8 cellular contexts compared by ENCODE assay signal in the genomic region with DNA sequence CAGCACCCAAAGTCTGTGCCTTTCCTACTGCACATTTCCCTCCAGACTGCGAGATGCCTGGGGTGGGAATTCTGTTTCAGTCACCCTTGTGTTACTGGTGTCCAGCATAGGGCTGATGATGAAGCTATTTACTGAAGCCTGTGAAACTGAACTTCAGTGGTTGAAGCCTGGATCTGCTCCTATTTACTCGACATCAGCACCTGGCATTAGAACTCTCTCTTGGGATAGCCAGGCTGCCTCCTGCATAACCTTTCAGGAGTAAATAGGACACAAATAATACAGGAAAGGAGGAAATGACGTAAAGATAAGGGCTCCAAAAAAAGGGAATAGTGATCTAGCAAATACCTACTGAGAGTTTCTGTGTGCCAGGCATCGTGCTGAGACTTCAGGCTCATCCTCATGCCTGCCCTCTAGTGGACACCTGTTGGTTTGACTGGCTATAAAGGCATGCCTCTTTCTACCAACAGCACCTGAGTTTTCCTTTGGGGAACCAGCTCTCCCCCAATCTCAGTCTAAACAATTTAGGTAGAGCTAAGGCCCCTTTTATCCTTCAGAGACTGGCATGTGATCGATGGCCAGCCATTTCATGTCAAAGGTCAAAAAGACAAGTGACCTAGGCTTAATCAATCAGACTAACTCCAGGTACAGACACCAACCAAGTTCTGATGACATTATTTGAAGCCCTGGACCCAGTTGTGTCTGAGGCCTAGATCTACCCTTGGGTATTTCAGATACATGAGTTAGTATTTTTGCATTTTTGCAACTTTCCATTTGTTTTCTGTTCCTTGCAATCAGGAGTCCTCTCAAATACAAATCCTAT.
DNase-seq lines count a peak whose midpoint lies in the region; TF ChIP-seq lines count a peak whose summit lies in the region.

No MANE protein-coding gene starts in this region.

- POLR2A ChIA-PET in PC-9 (lab: Charles Lee; ENCODE audit: unreplicated experiment), result no interaction called here

- no peaks in the 10 kb centered on the region for H3K27me3 Mint-ChIP-seq in T-helper 2 cell treated with Interferon-gamma antibody and Interleukin-4, amounts not matched to agents 5 μg/mL and 100 μg/mL, for 36 hours (ENCODE audit: low read depth)

- H3K79me2 ChIP-seq in GM23248 (ENCODE audit: insufficient read depth) (no peaks in the 10 kb centered on the region), PC-9 (ENCODE audit: low read depth) (no peaks in the 10 kb centered on the region)

- TF ChIP-seq POLR2A in erythroblast (IDR thresholded peaks at IDR 0.05; ENCODE audit: low read length), result no peak

- in situ Hi-C loops in G401 (cut with HindIII; ENCODE audit: low sequenced_read_pairs), result no loop called here
- in situ Hi-C loops in GM23248 (cut with MboI), result no loop called here

- no peak overlapping the region for H3K4me3 Mint-ChIP-seq in T-helper 2 cell treated with Interferon-gamma antibody and Interleukin-4, amounts not matched to agents 5 μg/mL and 100 μg/mL, for 36 hours

- H3F3A ChIP-seq in GM23248 (ENCODE audit: insufficient read depth) (peaks cover 13% of the 10 kb centered on the region), PC-9 (ENCODE audit: insufficient read depth, low read depth) (no peaks in the 10 kb centered on the region)

- H3K9me2 ChIP-seq in GM23248 (ENCODE audit: insufficient read depth) (no peaks in the 10 kb centered on the region), PC-9 (ENCODE audit: insufficient read depth) (no peaks in the 10 kb centered on the region)

- no peak overlapping the region for H3K27ac Mint-ChIP-seq in T-helper 2 cell treated with Interferon-gamma antibody and Interleukin-4, amounts not matched to agents 5 μg/mL and 100 μg/mL, for 36 hours

- intact Hi-C loops in PC-9 (cut with micrococcal nuclease; ENCODE audit: unreplicated experiment), result loop anchor here (2.0 to 5.0 kb wide), 3 partner anchors 76 to 902 kb away; no protein-coding TSS in a partner anchor

- H3K27ac ChIP-seq in GM23248, result no peak overlapping the region
- no peak overlapping the region for H3K27ac ChIP-seq in PC-9

- H3K4me1 ChIP-seq in GM23248 (ENCODE audit: insufficient read depth) (peaks cover 26% of the 10 kb centered on the region), PC-9 (replicated peaks; ENCODE audit: insufficient read depth) (no peaks in the 10 kb centered on the region)

- H3K4me1 Mint-ChIP-seq in T-helper 2 cell treated with Interferon-gamma antibody and Interleukin-4, amounts not matched to agents 5 μg/mL and 100 μg/mL, for 36 hours (ENCODE audit: low read depth), result no peaks in the 10 kb centered on the region

- CTCF ChIA-PET in PC-9 (lab: Charles Lee), result no interaction called here

- peak; percentile 79 for TF ChIP-seq CTCF in PC-9 (conservative IDR thresholded peaks at IDR 0.05)

- H3K9me3 ChIP-seq in GM23248 (ENCODE audit: low read depth) (no peaks in the 10 kb centered on the region), PC-9 (ENCODE audit: insufficient read depth, low read depth) (no peaks in the 10 kb centered on the region)

- H3K36me3 ChIP-seq in GM23248 (ENCODE audit: low read depth) (no peaks in the 10 kb centered on the region), PC-9 (ENCODE audit: low read depth) (no peaks in the 10 kb centered on the region)

- no peaks in the 10 kb centered on the region for H3K9me3 Mint-ChIP-seq in T-helper 2 cell treated with Interferon-gamma antibody and Interleukin-4, amounts not matched to agents 5 μg/mL and 100 μg/mL, for 36 hours

- no peaks in the 10 kb centered on the region for H3K27me3 ChIP-seq in GM23248 (replicated peaks; ENCODE audit: insufficient read depth)
- no peaks in the 10 kb centered on the region for H3K27me3 ChIP-seq in PC-9 (ENCODE audit: insufficient read depth, low read depth)

- H3K4me3 ChIP-seq in GM23248 (no peak overlapping the region), PC-9 (no peak overlapping the region)

- no peak overlapping the region for H3K9ac ChIP-seq in GM23248

- peak; percentile 34 for DNase-seq in G401 (ENCODE audit: low spot score)
- peak; percentile 20 for DNase-seq in GM23248
- DNase-seq in PC-9, result peak in 1 of 2 experiments; percentile 16
- DNase-seq in erythroblast (lab: John Stamatoyannopoulos, UW), result peak; percentile 64 to 80
- DNase-seq in stimulated activated CD4-positive, alpha-beta T cell treated with anti-CD3 and anti-CD28 coated beads, Interleukin-12 subunit alpha, Interleukin-12 subunit beta, amount 100 ng/mL, for 4 hours, result peak; percentile 11
- DNase-seq in GF-D8 (lab: John Stamatoyannopoulos, UW), result no peak
- no peak for DNase-seq in T-helper 2 cell treated with Interferon-gamma antibody and Interleukin-4, amounts not matched to agents 5 μg/mL and 100 μg/mL, for 36 hours (ENCODE audit: low spot score)
- DNase-seq in kidney glomerular epithelial cell (lab: John Stamatoyannopoulos, UW), result no peak

- no peaks in the 10 kb centered on the region for H3K36me3 Mint-ChIP-seq in T-helper 2 cell treated with Interferon-gamma antibody and Interleukin-4, amounts not matched to agents 5 μg/mL and 100 μg/mL, for 36 hours (ENCODE audit: low read depth)

- no peaks in the 10 kb centered on the region for H4K20me1 ChIP-seq in GM23248 (ENCODE audit: insufficient read depth)
- no peaks in the 10 kb centered on the region for H4K20me1 ChIP-seq in PC-9 (ENCODE audit: insufficient read depth)

- 71 to 75% methylated on average over 5 of the region's 5 CpGs for WGBS in GM23248 (ENCODE audit: low coverage in 1 of 2, low lambda C conversion rate in 2 of 2, missing lambda C conversion rate in 2 of 2), 2 experiments

- H3K4me2 ChIP-seq in GM23248 (ENCODE audit: unreplicated experiment) (no peak overlapping the region), PC-9 (no peak overlapping the region)

- no peak overlapping the region for H2AFZ ChIP-seq in GM23248
- no peak overlapping the region for H2AFZ ChIP-seq in PC-9

- no TSS peak for BruUV-seq in PC-9 (replicated peaks; lab: Mats Ljungman, UMichigan)

Comparison
In these comparisons a context has a peak if more than half of its experiments do, and no peak if none do; other contexts are left out.
1. DNase-seq: peak in G401 (single experiment), GM23248 (single experiment), erythroblast (2 of 2) and stimulated activated CD4-positive, alpha-beta T cell treated with anti-CD3 and anti-CD28 coated beads, Interleukin-12 subunit alpha, Interleukin-12 subunit beta, amount 100 ng/mL, for 4 hours (single experiment); none in GF-D8 (single experiment), T-helper 2 cell treated with Interferon-gamma antibody and Interleukin-4, amounts not matched to agents 5 μg/mL and 100 μg/mL, for 36 hours (single experiment) and kidney glomerular epithelial cell (single experiment).